ENCODE assay signal across 8 cellular contexts in the genomic region with DNA sequence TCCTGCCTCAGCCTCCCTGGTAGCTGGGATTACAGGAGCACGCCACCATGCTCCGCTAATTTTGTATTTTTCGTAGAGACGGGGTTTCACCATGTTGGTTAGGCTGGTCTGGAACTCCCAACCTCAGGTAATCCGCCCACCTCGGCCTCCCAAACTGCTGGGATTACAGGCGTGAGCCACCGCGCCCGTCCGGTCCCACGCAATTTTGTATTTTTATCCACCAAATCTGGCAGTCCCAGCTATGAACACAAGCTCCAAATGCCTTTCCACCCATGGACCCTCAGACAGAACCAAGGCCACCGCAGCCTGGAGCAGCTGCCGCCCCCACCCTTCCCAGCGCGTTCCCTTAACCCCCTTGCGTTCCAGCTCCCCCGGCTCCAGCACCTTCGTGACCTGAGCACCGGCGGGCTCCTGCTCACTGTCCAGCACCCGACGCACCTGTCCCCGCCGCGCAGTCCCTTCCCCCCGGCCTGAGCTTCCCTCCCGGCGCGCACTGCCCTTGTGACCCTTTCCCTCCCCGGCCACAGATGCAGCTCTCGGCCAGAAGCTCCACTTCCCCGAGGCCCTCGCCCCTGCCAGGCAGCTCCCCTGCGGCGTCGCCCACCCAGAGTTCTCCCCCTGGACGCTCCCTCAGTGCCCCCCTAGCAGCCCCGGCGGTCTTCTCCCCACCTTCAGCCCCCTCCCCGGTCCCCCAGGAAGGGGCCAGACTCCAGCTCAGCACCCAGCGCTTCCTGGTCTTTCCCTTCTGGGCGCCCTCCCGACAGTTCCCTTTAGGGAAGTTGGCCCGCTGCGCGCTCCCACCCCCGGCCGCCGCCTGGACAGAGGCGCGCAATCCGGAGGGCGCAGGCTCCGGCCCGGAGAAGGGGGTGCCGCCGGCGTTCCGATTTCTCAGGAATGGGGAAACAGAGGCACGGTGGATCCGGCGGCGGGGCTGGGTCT. TPM values are rescaled to one million over a fixed set of nuclear protein-coding genes. Genes with fewer than 3 reads are reported as not detected.
DNase-seq lines count a peak whose midpoint lies in the region; ATAC-seq and TF ChIP-seq lines count a peak whose summit lies in the region.

No MANE protein-coding gene starts in this region.

- DNase-seq in CD4-positive, alpha-beta memory T cell, result no peak
- DNase-seq in NT2/D1 (ENCODE audit: low read depth, low spot score), result no peak
- DNase-seq in trophoblast cell, result no peak
- no peak for DNase-seq in NCI-H2081 (lab: John Stamatoyannopoulos, UW)
- no peak for DNase-seq in COLO829 (ENCODE audit: low spot score)
- no peak for DNase-seq in NCI-H345 treated with DMSO at 0.1 percent for 48 hours (lab: John Stamatoyannopoulos, UW; ENCODE audit: unreplicated experiment)

- POLR2A ChIA-PET in CD4-positive, alpha-beta memory T cell (lab: Charles Lee; ENCODE audit: partially characterized antibody), result interaction anchor here (0.8 to 1.8 kb wide), 4 partner anchors 9 to 118 kb away, joined by 3 to 23 read pairs (median 4); no protein-coding TSS in a partner anchor

- TF ChIP-seq POLR2A in gastroesophageal sphincter (IDR thresholded peaks at IDR 0.05), result no peak

- H4K12ac ChIP-seq in trophoblast cell (ENCODE audit: low read depth, low read length), result no peak overlapping the region

- no peaks in the 10 kb centered on the region for H3K9me3 Mint-ChIP-seq in CD4-positive, alpha-beta memory T cell

- peaks cover 3% of the 10 kb centered on the region for H3K79me2 ChIP-seq in trophoblast cell (ENCODE audit: control insufficient read depth, insufficient read depth, low read length, poor library complexity)

- H2BK5ac ChIP-seq in trophoblast cell (ENCODE audit: low read depth, low read length, poor library complexity), result no peak overlapping the region

- CTCF ChIA-PET in CD4-positive, alpha-beta memory T cell (lab: Charles Lee; ENCODE audit: partially characterized antibody), result no interaction called here

- H3K79me1 ChIP-seq in trophoblast cell (ENCODE audit: low read length), result peaks cover 3% of the 10 kb centered on the region

- peak overlapping the region; percentile 40 to 72 (median 64) for H3K4me3 Mint-ChIP-seq in CD4-positive, alpha-beta memory T cell

- peak overlapping the region in 2 of 7 donors; percentile 40 to 41 for H3K27ac Mint-ChIP-seq in CD4-positive, alpha-beta memory T cell

- H3K27me3 Mint-ChIP-seq in CD4-positive, alpha-beta memory T cell, result no peaks in the 10 kb centered on the region

- ATAC-seq in gastroesophageal sphincter, result no peak
- no peak for ATAC-seq in HG03280 (IDR thresholded peaks at IDR 0.05; ENCODE audit: unreplicated experiment)

- no peak overlapping the region for H3K27ac ChIP-seq in CD4-positive, alpha-beta memory T cell (ENCODE audit: low read depth, low read length)
- peak overlapping the region in 1 of 4 donors; percentile 44 for H3K27ac ChIP-seq in gastroesophageal sphincter
- no peak overlapping the region for H3K27ac ChIP-seq in trophoblast cell (ENCODE audit: low read depth, low read length)

- no peak overlapping the region for H3K14ac ChIP-seq in trophoblast cell (ENCODE audit: low read length)

- no peak overlapping the region for H2AK5ac ChIP-seq in trophoblast cell (ENCODE audit: low read length)

- H3K36me3 ChIP-seq in CD4-positive, alpha-beta memory T cell (ENCODE audit: insufficient read depth, low read length), result no peaks in the 10 kb centered on the region
- no peaks in the 10 kb centered on the region for H3K36me3 ChIP-seq in NT2/D1 (ENCODE audit: insufficient read depth, insufficient read length, low read length)
- no peaks in the 10 kb centered on the region for H3K36me3 ChIP-seq in gastroesophageal sphincter
- H3K36me3 ChIP-seq in trophoblast cell (ENCODE audit: control insufficient read depth in 1 of 2, insufficient read depth in 2 of 2, low read length in 2 of 2), result no peaks in the 10 kb centered on the region

- no peak overlapping the region for H3K23ac ChIP-seq in trophoblast cell (ENCODE audit: low read length)

- intact Hi-C loops in CD4-positive, alpha-beta memory T cell (cut with micrococcal nuclease), result no loop called here

- peak overlapping the region in 1 of 2 donors; percentile 47 for H3K4me3 ChIP-seq in CD4-positive, alpha-beta memory T cell (ENCODE audit: low read length in 2 of 2)
- peak overlapping the region; percentile 30 for H3K4me3 ChIP-seq in NT2/D1 (ENCODE audit: insufficient read length, low read depth)
- H3K4me3 ChIP-seq in gastroesophageal sphincter, result peak overlapping the region; percentile 5 to 54
- H3K4me3 ChIP-seq in trophoblast cell (ENCODE audit: low read depth, low read length), result no peak overlapping the region

- no peak overlapping the region for H4K91ac ChIP-seq in trophoblast cell (ENCODE audit: low read depth, low read length)

- no peak overlapping the region for H3K18ac ChIP-seq in trophoblast cell (ENCODE audit: low read length)

- H3K4me2 ChIP-seq in trophoblast cell (ENCODE audit: low read length), result peak overlapping the region; percentile 49

- H3K4me1 Mint-ChIP-seq in CD4-positive, alpha-beta memory T cell, result peaks cover 7 to 42% (median 23%) of the 10 kb centered on the region in 4 donors

- H3K4me1 ChIP-seq in CD4-positive, alpha-beta memory T cell (ENCODE audit: insufficient read depth, low read length), result peaks cover 11% of the 10 kb centered on the region
- H3K4me1 ChIP-seq in NT2/D1 (ENCODE audit: insufficient read depth, insufficient read length) (peaks cover 2% of the 10 kb centered on the region), gastroesophageal sphincter (peaks cover 0 to 35% (median 24%) of the 10 kb centered on the region in 3 donors), trophoblast cell (ENCODE audit: control insufficient read depth in 1 of 2, insufficient read depth in 2 of 2, low read length in 2 of 2) (peaks cover 0 to 10% of the 10 kb centered on the region in 2 experiments)

- peak overlapping the region; percentile 32 for H3K9ac ChIP-seq in NT2/D1 (ENCODE audit: insufficient read length, low read depth)
- no peak overlapping the region for H3K9ac ChIP-seq in trophoblast cell (ENCODE audit: low read length)

- no peak overlapping the region for H2BK12ac ChIP-seq in trophoblast cell (ENCODE audit: low read length)

- no peak for TF ChIP-seq CTCF in gastroesophageal sphincter (IDR thresholded peaks at IDR 0.05)

- H3K9me3 ChIP-seq in CD4-positive, alpha-beta memory T cell (ENCODE audit: control insufficient read depth in 1 of 2, low read length in 2 of 2), result no peaks in the 10 kb centered on the region
- H3K9me3 ChIP-seq in NT2/D1 (ENCODE audit: insufficient read depth, low read length) (no peaks in the 10 kb centered on the region), gastroesophageal sphincter (no peaks in the 10 kb centered on the region), trophoblast cell (ENCODE audit: insufficient read depth, low read depth, low read length) (peaks cover 12% of the 10 kb centered on the region)

- H3K27me3 ChIP-seq in CD4-positive, alpha-beta memory T cell (ENCODE audit: insufficient read depth, low read length), result no peaks in the 10 kb centered on the region
- H3K27me3 ChIP-seq in NT2/D1 (ENCODE audit: insufficient read depth, insufficient read length), result peaks cover 78% of the 10 kb centered on the region
- peaks cover 58% of the 10 kb centered on the region for H3K27me3 ChIP-seq in gastroesophageal sphincter
- peaks cover 53% of the 10 kb centered on the region for H3K27me3 ChIP-seq in trophoblast cell (ENCODE audit: insufficient read depth, low read length)

- no peak for TF ChIP-seq EP300 in gastroesophageal sphincter (IDR thresholded peaks at IDR 0.05)

- WGBS in gastroesophageal sphincter (ENCODE audit: low coverage in 1 of 2), 2 donors, result 48 to 77% methylated on average over 4 to 15 of the region's 64 CpGs
- WGBS in trophoblast cell (ENCODE audit: extremely low coverage, insufficient coverage, insufficient read length), result no CpG with 5 or more reads among the region's 64 CpGs

- H2AFZ ChIP-seq in trophoblast cell (ENCODE audit: insufficient read depth, low read length, poor library complexity), result no peak overlapping the region

- no peaks in the 10 kb centered on the region for H3K36me3 Mint-ChIP-seq in CD4-positive, alpha-beta memory T cell

- no peak overlapping the region for H3K4ac ChIP-seq in trophoblast cell (ENCODE audit: low read depth, low read length)

- no peak overlapping the region for H2BK120ac ChIP-seq in trophoblast cell (ENCODE audit: insufficient read depth, low read length, poor library complexity)

- H4K8ac ChIP-seq in trophoblast cell (ENCODE audit: low read depth, low read length), result no peak overlapping the region

RNA-seq across cellular contexts. Expression of a gene that starts 5.6 kb away (rescaled TPM):
- 10 to 100 TPM; 17.7 to 18.6 TPM for total RNA-seq in CD4-positive, alpha-beta memory T cell
- 10 to 100 TPM in 1 of 2 donors, 1 to 10 TPM in 1; 6.7 to 10.0 TPM for polyA plus RNA-seq in CD4-positive, alpha-beta memory T cell
- 10 to 100 TPM in 1 of 4 donors, 1 to 10 TPM in 3; 6.9 to 12.3 (median 7.1) TPM for total RNA-seq in gastroesophageal sphincter
- 16.0 and 16.8 TPM in 2 replicates for polyA plus RNA-seq in trophoblast cell (2013)

RNA-seq across cellular contexts. Expression of a gene that starts 20.3 kb away (rescaled TPM):
- 10 to 100 TPM; 84.0 to 88.1 TPM for total RNA-seq in CD4-positive, alpha-beta memory T cell
- 1 to 10 TPM in 1 of 2 donors, under 1 TPM in 1; 0.94 to 5.1 TPM for polyA plus RNA-seq in CD4-positive, alpha-beta memory T cell
- total RNA-seq in gastroesophageal sphincter, result 10 to 100 TPM; 36.0 to 66.0 (median 45.5) TPM
- polyA plus RNA-seq in trophoblast cell (2013), result 18.7 and 19.7 TPM in 2 replicates
